11 cellular contexts compared by ENCODE assay signal in the genomic region with DNA sequence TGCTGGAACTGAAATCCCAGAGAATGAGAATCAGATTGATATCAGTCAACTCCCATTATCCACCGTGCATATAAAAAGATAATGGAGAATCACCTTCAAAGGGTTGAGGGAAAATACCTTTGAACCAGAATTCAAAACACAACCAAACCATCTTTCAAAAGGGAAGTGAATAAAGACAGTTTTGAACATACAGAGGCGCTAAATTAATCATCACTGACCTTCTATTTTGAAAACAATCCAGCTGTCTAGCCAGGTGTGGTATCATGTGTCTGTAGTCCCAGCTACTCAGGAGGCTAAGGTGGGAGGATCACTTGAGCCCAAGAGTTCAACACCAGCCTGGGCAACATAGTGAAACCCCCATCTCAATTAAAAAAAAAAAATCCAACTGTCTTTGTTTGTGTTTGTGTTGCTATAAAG.
DNase-seq lines count a peak whose midpoint lies in the region; ATAC-seq lines count a peak whose summit lies in the region.
"Had no signal": no experiment of that assay in that cellular context is flagged by ENCODE, and none has a peak within 500 bp of the region (broad histone marks: within the 10 kb centered on the region; RNA-seq: fewer than 3 reads in every experiment).

No MANE protein-coding gene starts in this region.

- no peaks in the 10 kb centered on the region for H3K27me3 Mint-ChIP-seq in activated T-helper 2 cell treated with anti-CD3 and anti-CD28 coated beads, Interferon-gamma antibody, Interleukin-2, Interleukin-4, amounts not matched to agents 10 μg/mL and 5 μg/mL and 100 μg/mL, durations not matched to agents 14 hours and 24 hours and 36 hours (ENCODE audit: low read depth)
- peaks cover 0 to 5% (median 4%) of the 10 kb centered on the region in 3 donors for H3K27me3 Mint-ChIP-seq in immature natural killer cell (ENCODE audit: low read depth in 3 of 3)

- no peak overlapping the region for H3K4me3 Mint-ChIP-seq in activated T-helper 2 cell treated with anti-CD3 and anti-CD28 coated beads, Interferon-gamma antibody, Interleukin-2, Interleukin-4, amounts not matched to agents 10 μg/mL and 5 μg/mL and 100 μg/mL, durations not matched to agents 14 hours and 24 hours and 36 hours (ENCODE audit: low read depth)
- no peak overlapping the region for H3K4me3 Mint-ChIP-seq in immature natural killer cell

- peaks cover 16% of the 10 kb centered on the region for H3K36me3 Mint-ChIP-seq in activated T-helper 2 cell treated with anti-CD3 and anti-CD28 coated beads, Interferon-gamma antibody, Interleukin-2, Interleukin-4, amounts not matched to agents 10 μg/mL and 5 μg/mL and 100 μg/mL, durations not matched to agents 14 hours and 24 hours and 36 hours (ENCODE audit: low read depth)
- peaks cover 0 to 12% (median 3%) of the 10 kb centered on the region in 3 donors for H3K36me3 Mint-ChIP-seq in immature natural killer cell

- intact Hi-C loops in activated T-helper 2 cell treated with anti-CD3 and anti-CD28 coated beads, Interferon-gamma antibody, Interleukin-2, Interleukin-4, amounts not matched to agents 10 μg/mL and 5 μg/mL and 100 μg/mL, durations not matched to agents 14 hours and 24 hours and 36 hours (cut with micrococcal nuclease) = loop anchor here (1.0 to 2.0 kb wide), 3 partner anchors 30 to 64 kb away; partner anchors contain the start of gene TRABD2A
- intact Hi-C loops in posterior cingulate gyrus (cut with DNase I) = no loop called here

- DNase-seq in activated T-helper 2 cell treated with anti-CD3 and anti-CD28 coated beads, Interferon-gamma antibody, Interleukin-2, Interleukin-4, amounts not matched to agents 10 μg/mL and 5 μg/mL and 100 μg/mL, durations not matched to agents 14 hours and 24 hours and 36 hours (ENCODE audit: low spot score) = no peak
- no peak for DNase-seq in posterior cingulate gyrus
- no peak for DNase-seq in immature natural killer cell
- no peak for DNase-seq in NCI-H1092 (lab: John Stamatoyannopoulos, UW)
- DNase-seq in substantia nigra (lab: John Stamatoyannopoulos, UW) = no peak
- DNase-seq: small intestine, tibial artery had no signal

- H3K9me3 Mint-ChIP-seq in activated T-helper 2 cell treated with anti-CD3 and anti-CD28 coated beads, Interferon-gamma antibody, Interleukin-2, Interleukin-4, amounts not matched to agents 10 μg/mL and 5 μg/mL and 100 μg/mL, durations not matched to agents 14 hours and 24 hours and 36 hours = peaks cover 3% of the 10 kb centered on the region
- no peaks in the 10 kb centered on the region for H3K9me3 Mint-ChIP-seq in immature natural killer cell

- peak overlapping the region; percentile 31 for H3K27ac Mint-ChIP-seq in activated T-helper 2 cell treated with anti-CD3 and anti-CD28 coated beads, Interferon-gamma antibody, Interleukin-2, Interleukin-4, amounts not matched to agents 10 μg/mL and 5 μg/mL and 100 μg/mL, durations not matched to agents 14 hours and 24 hours and 36 hours
- H3K27ac Mint-ChIP-seq in immature natural killer cell = peak overlapping the region in 3 of 6 donors; percentile 23 to 35 (median 26)

- H3K4me1 Mint-ChIP-seq in activated T-helper 2 cell treated with anti-CD3 and anti-CD28 coated beads, Interferon-gamma antibody, Interleukin-2, Interleukin-4, amounts not matched to agents 10 μg/mL and 5 μg/mL and 100 μg/mL, durations not matched to agents 14 hours and 24 hours and 36 hours (ENCODE audit: low read depth) = peaks cover 29% of the 10 kb centered on the region
- H3K4me1 Mint-ChIP-seq in immature natural killer cell = peaks cover 12 to 23% of the 10 kb centered on the region in 2 donors

- no peak overlapping the region for H3K27ac ChIP-seq in substantia nigra (ENCODE audit: low read depth, low read length, poor library complexity, severe bottlenecking)
- H3K27ac ChIP-seq: tibial artery had no signal

- ATAC-seq in GM18517 (IDR thresholded peaks at IDR 0.05; ENCODE audit: unreplicated experiment) = peak; percentile 96
- ATAC-seq in GM19455 (IDR thresholded peaks at IDR 0.05; ENCODE audit: unreplicated experiment) = peak; percentile 91
- ATAC-seq in HG03060 (IDR thresholded peaks at IDR 0.05; ENCODE audit: low read depth, unreplicated experiment) = peak; percentile 95
- ATAC-seq: K562 had no signal
